ENCODE assay signal across 10 cellular contexts in genomic region chr16:28063611-28064061, GRCh38. TPM values are rescaled to one million over a fixed set of nuclear protein-coding genes. Genes with fewer than 3 reads are reported as not detected.
DNase-seq lines count a peak whose midpoint lies in the region; ATAC-seq and TF ChIP-seq lines count a peak whose summit lies in the region.
"Had no signal": no experiment of that assay in that cellular context is flagged by ENCODE, and none has a peak within 500 bp of the region (broad histone marks: within the 10 kb centered on the region; RNA-seq: fewer than 3 reads in every experiment).

Gene GSG1L (minus strand): TSS chr16:28063714. CDS start chr16:28063424, 290 bp downstream.

- H3K4me1 ChIP-seq in ACC112 (ENCODE audit: control insufficient read depth, insufficient read depth, low read length, unreplicated experiment) (peaks cover 7% of the 10 kb centered on the region), thyroid gland (peaks cover 0 to 4% of the 10 kb centered on the region in 2 donors)
- H3K4me1 ChIP-seq in naive thymus-derived CD4-positive, alpha-beta T cell (ENCODE audit: control insufficient read depth in 2 of 2, insufficient read depth in 2 of 2, low read length in 2 of 2) = no peaks in the 10 kb centered on the region
- H3K4me1 ChIP-seq in CD8-positive, alpha-beta T cell (ENCODE audit: insufficient read depth, low read length) = no peaks in the 10 kb centered on the region

- 1 to 4% methylated on average over 7 to 18 of the region's 50 CpGs for WGBS in thyroid gland, 2 donors

- peak; percentile 56 for ATAC-seq in naive thymus-derived CD4-positive, alpha-beta T cell
- ATAC-seq in GM18517 (IDR thresholded peaks at IDR 0.05; ENCODE audit: unreplicated experiment) = no peak
- ATAC-seq in CD8-positive, alpha-beta T cell = no peak

- TF ChIP-seq POLR2A in thyroid gland (IDR thresholded peaks at IDR 0.05) = no peak

- no peaks in the 10 kb centered on the region for H3K36me3 Mint-ChIP-seq in dendritic cell treated with granulocyte-macrophage colony-stimulating factor and Interleukin-4, amounts not matched to agents 40 ng/mL and 50 ng/mL, for 4 days (ENCODE audit: low read depth)
- no peaks in the 10 kb centered on the region for H3K36me3 Mint-ChIP-seq in naive thymus-derived CD4-positive, alpha-beta T cell
- no peaks in the 10 kb centered on the region for H3K36me3 Mint-ChIP-seq in CD8-positive, alpha-beta T cell

- H3K36me3 ChIP-seq in ACC112 (ENCODE audit: insufficient read depth, low read length) = no peaks in the 10 kb centered on the region
- H3K36me3 ChIP-seq in naive thymus-derived CD4-positive, alpha-beta T cell (ENCODE audit: control insufficient read depth in 2 of 3, insufficient read depth in 3 of 3, low read length in 3 of 3) = no peaks in the 10 kb centered on the region
- H3K36me3 ChIP-seq in thyroid gland = no peaks in the 10 kb centered on the region
- no peaks in the 10 kb centered on the region for H3K36me3 ChIP-seq in CD8-positive, alpha-beta T cell (ENCODE audit: insufficient read depth, low read length)

- DNase-seq in HEK293T (ENCODE audit: extremely low spot score) = peak; percentile 54
- no peak for DNase-seq in naive thymus-derived CD4-positive, alpha-beta T cell
- no peak for DNase-seq in NK-92 (lab: John Stamatoyannopoulos, UW; ENCODE audit: unreplicated experiment)
- DNase-seq in thyroid gland = no peak
- no peak for DNase-seq in CD8-positive, alpha-beta T cell
- DNase-seq: DND-41; effector CD8-positive, alpha-beta T cell had no signal

- peak in 1 of 6 experiments; percentile 21 for TF ChIP-seq CTCF in thyroid gland (IDR thresholded peaks at IDR 0.05)
- no peak for TF ChIP-seq CTCF in CD8-positive, alpha-beta T cell (IDR thresholded peaks at IDR 0.05)

- peaks cover 63% of the 10 kb centered on the region for H3K27me3 ChIP-seq in ACC112 (ENCODE audit: insufficient read depth, low read length)
- H3K27me3 ChIP-seq in naive thymus-derived CD4-positive, alpha-beta T cell (ENCODE audit: control insufficient read depth in 2 of 2, insufficient read depth in 2 of 2, low read length in 2 of 2) = peaks cover 0 to 4% of the 10 kb centered on the region in 2 donors
- H3K27me3 ChIP-seq in thyroid gland = no peaks in the 10 kb centered on the region
- peaks cover 5% of the 10 kb centered on the region for H3K27me3 ChIP-seq in CD8-positive, alpha-beta T cell (ENCODE audit: insufficient read depth, low read length)

- no peak within 1 kb of the TSS for H3K27ac Mint-ChIP-seq in dendritic cell treated with granulocyte-macrophage colony-stimulating factor and Interleukin-4, amounts not matched to agents 40 ng/mL and 50 ng/mL, for 4 days
- no peak within 1 kb of the TSS for H3K27ac Mint-ChIP-seq in naive thymus-derived CD4-positive, alpha-beta T cell
- no peak within 1 kb of the TSS for H3K27ac Mint-ChIP-seq in CD8-positive, alpha-beta T cell

- CTCF ChIA-PET in HEK293T (lab: Yijun Ruan, JAX) = no interaction called here
- CTCF ChIA-PET in naive thymus-derived CD4-positive, alpha-beta T cell (lab: Charles Lee) = no interaction called here
- CTCF ChIA-PET in CD8-positive, alpha-beta T cell (lab: Charles Lee) = no interaction called here

- H3K9me3 ChIP-seq in naive thymus-derived CD4-positive, alpha-beta T cell (ENCODE audit: control insufficient read depth in 2 of 3, low read length in 3 of 3) = no peaks in the 10 kb centered on the region
- no peaks in the 10 kb centered on the region for H3K9me3 ChIP-seq in thyroid gland
- H3K9me3 ChIP-seq in CD8-positive, alpha-beta T cell (ENCODE audit: low read length) = no peaks in the 10 kb centered on the region

- intact Hi-C loops in dendritic cell treated with granulocyte-macrophage colony-stimulating factor and Interleukin-4, amounts not matched to agents 40 ng/mL and 50 ng/mL, for 4 days (cut with micrococcal nuclease) = no loop called here
- intact Hi-C loops in naive thymus-derived CD4-positive, alpha-beta T cell (cut with micrococcal nuclease) = no loop called here
- intact Hi-C loops in thyroid gland (cut with DNase I) = no loop called here
- intact Hi-C loops in CD8-positive, alpha-beta T cell (cut with DNase I, micrococcal nuclease) = no loop called here

- peak within 1 kb of the TSS; percentile 24 for H3K4me3 Mint-ChIP-seq in dendritic cell treated with granulocyte-macrophage colony-stimulating factor and Interleukin-4, amounts not matched to agents 40 ng/mL and 50 ng/mL, for 4 days
- peak within 1 kb of the TSS in 4 of 10 donors; percentile 9 to 58 (median 19) for H3K4me3 Mint-ChIP-seq in naive thymus-derived CD4-positive, alpha-beta T cell
- H3K4me3 Mint-ChIP-seq in CD8-positive, alpha-beta T cell = no peak within 1 kb of the TSS

- POLR2A ChIA-PET in HEK293T (lab: Yijun Ruan, JAX) = no interaction called here
- POLR2A ChIA-PET in naive thymus-derived CD4-positive, alpha-beta T cell (lab: Charles Lee) = no interaction called here
- POLR2A ChIA-PET in CD8-positive, alpha-beta T cell (lab: Charles Lee) = no interaction called here

- H3K27me3 Mint-ChIP-seq in dendritic cell treated with granulocyte-macrophage colony-stimulating factor and Interleukin-4, amounts not matched to agents 40 ng/mL and 50 ng/mL, for 4 days = peaks cover 65% of the 10 kb centered on the region
- peaks cover 36 to 69% (median 46%) of the 10 kb centered on the region in 5 donors for H3K27me3 Mint-ChIP-seq in naive thymus-derived CD4-positive, alpha-beta T cell
- H3K27me3 Mint-ChIP-seq in CD8-positive, alpha-beta T cell (ENCODE audit: low read depth) = peaks cover 43% of the 10 kb centered on the region

- H3K27ac ChIP-seq in ACC112 (ENCODE audit: low read depth, low read length) (no peak within 1 kb of the TSS), thyroid gland (no peak within 1 kb of the TSS)
- H3K27ac ChIP-seq in naive thymus-derived CD4-positive, alpha-beta T cell (ENCODE audit: low read depth, low read length) = no peak within 1 kb of the TSS
- H3K27ac ChIP-seq in CD8-positive, alpha-beta T cell (ENCODE audit: low read depth, low read length) = no peak within 1 kb of the TSS

- no peak within 1 kb of the TSS for H2AFZ ChIP-seq in ACC112 (ENCODE audit: low read length, unreplicated experiment)

- H3K9me3 Mint-ChIP-seq in dendritic cell treated with granulocyte-macrophage colony-stimulating factor and Interleukin-4, amounts not matched to agents 40 ng/mL and 50 ng/mL, for 4 days = no peaks in the 10 kb centered on the region
- peaks cover 0 to 2% (median 0%) of the 10 kb centered on the region in 11 donors for H3K9me3 Mint-ChIP-seq in naive thymus-derived CD4-positive, alpha-beta T cell
- H3K9me3 Mint-ChIP-seq in CD8-positive, alpha-beta T cell = no peaks in the 10 kb centered on the region

- H3K4me1 Mint-ChIP-seq in dendritic cell treated with granulocyte-macrophage colony-stimulating factor and Interleukin-4, amounts not matched to agents 40 ng/mL and 50 ng/mL, for 4 days (ENCODE audit: low read depth) = peaks cover 5% of the 10 kb centered on the region
- H3K4me1 Mint-ChIP-seq in naive thymus-derived CD4-positive, alpha-beta T cell = peaks cover 0 to 10% (median 2%) of the 10 kb centered on the region in 7 donors
- H3K4me1 Mint-ChIP-seq in CD8-positive, alpha-beta T cell (ENCODE audit: low read depth) = peaks cover 2% of the 10 kb centered on the region

- H3K4me3 ChIP-seq in ACC112 (ENCODE audit: low read depth, low read length) = peak within 1 kb of the TSS; percentile 21; the same call in 1 of the 2 replicates
- H3K4me3 ChIP-seq in naive thymus-derived CD4-positive, alpha-beta T cell (ENCODE audit: low read length) = no peak within 1 kb of the TSS
- no peak within 1 kb of the TSS for H3K4me3 ChIP-seq in thyroid gland (replicated peaks in 1 of 3)
- no peak within 1 kb of the TSS for H3K4me3 ChIP-seq in CD8-positive, alpha-beta T cell (ENCODE audit: low read depth, low read length)

- H3K79me2 ChIP-seq in ACC112 (ENCODE audit: control insufficient read depth, insufficient read depth, low read length, unreplicated experiment) = no peaks in the 10 kb centered on the region

TF ChIP-seq in HEK293T, 16 proteins besides CTCF, POLR2A, EP300 and RAD21:
- TF ChIP-seq TARDBP (IDR thresholded peaks at IDR 0.05) (no peak), FOXA1 (IDR thresholded peaks at IDR 0.05) (no peak), L3MBTL2 (conservative IDR thresholded peaks at IDR 0.05) (no peak), HDGF (IDR thresholded peaks at IDR 0.05; ENCODE audit: borderline replicate concordance) (no peak)
TF ChIP-seq in HEK293T: peak in this region for 0.

RNA-seq across cellular contexts. Expression of gene GSG1L, which starts in this region (rescaled TPM):
- total RNA-seq in naive thymus-derived CD4-positive, alpha-beta T cell = under 1 TPM in 1 of 5 experiments, not detected in 4; 0.10 TPM
- not detected for polyA plus RNA-seq in naive thymus-derived CD4-positive, alpha-beta T cell
- not detected for total RNA-seq in thyroid gland
- total RNA-seq in CD8-positive, alpha-beta T cell = not detected

Comparison
In these comparisons a context has a peak if more than half of its experiments do, and no peak if none do; other contexts are left out.
1. Peak in ATAC-seq in naive thymus-derived CD4-positive, alpha-beta T cell; RNA of the gene not detected or under 1 TPM.